ENCODE assay signal across 1 cellular context in the genomic region with DNA sequence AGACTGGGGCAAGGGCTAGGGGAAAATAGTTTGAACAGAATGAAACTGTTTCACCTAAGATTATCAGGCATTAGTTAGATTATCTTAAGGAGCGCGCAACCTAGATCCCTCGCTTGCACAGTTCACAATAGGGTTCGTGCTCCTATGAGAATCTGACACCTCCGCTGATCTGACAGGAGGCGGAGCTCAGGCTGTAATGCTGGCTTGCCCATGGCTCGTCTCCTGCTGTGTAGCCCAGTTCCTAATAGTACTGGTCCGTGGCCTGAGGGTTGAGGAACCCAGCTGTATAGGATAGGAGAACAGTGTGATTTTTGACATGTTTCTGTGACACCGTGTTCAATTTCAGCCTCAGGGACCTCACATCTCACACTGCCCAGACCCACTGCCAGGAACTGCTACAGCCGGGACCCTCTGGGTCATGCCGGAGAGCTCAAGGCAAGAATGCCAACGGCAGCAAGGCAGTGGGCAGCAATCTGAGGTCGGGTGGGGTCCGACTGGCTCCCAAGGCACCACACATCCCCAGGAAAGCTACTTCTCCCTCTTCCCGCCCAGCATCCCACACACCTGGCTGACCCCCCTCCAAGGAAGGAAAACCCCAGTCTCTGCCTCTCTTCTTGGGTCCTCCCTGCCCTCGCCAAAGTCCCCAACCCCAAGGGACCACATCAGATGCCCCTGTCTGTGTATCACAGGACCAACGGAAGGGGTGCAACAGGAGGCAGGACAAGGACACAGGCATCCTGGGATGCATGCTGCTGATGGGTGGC.
TF ChIP-seq lines count a peak whose summit lies in the region.

No MANE protein-coding gene starts in this region.

TF ChIP-seq in K562, 482 proteins besides CTCF, POLR2A, EP300 and RAD21:
- TF ChIP-seq SREBF1 (IDR thresholded peaks at IDR 0.05; ENCODE audit: borderline replicate concordance, low read depth, low read length) = no peak
- TF ChIP-seq, protein P1, sequence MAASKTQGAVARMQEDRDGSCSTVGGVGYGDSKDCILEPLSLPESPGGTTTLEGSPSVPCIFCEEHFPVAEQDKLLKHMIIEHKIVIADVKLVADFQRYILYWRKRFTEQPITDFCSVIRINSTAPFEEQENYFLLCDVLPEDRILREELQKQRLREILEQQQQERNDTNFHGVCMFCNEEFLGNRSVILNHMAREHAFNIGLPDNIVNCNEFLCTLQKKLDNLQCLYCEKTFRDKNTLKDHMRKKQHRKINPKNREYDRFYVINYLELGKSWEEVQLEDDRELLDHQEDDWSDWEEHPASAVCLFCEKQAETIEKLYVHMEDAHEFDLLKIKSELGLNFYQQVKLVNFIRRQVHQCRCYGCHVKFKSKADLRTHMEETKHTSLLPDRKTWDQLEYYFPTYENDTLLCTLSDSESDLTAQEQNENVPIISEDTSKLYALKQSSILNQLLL (CRISPR knock-in tag; IDR thresholded peaks at IDR 0.05; ENCODE audit: borderline replicate concordance) = no peak
- TF ChIP-seq, protein P2, sequence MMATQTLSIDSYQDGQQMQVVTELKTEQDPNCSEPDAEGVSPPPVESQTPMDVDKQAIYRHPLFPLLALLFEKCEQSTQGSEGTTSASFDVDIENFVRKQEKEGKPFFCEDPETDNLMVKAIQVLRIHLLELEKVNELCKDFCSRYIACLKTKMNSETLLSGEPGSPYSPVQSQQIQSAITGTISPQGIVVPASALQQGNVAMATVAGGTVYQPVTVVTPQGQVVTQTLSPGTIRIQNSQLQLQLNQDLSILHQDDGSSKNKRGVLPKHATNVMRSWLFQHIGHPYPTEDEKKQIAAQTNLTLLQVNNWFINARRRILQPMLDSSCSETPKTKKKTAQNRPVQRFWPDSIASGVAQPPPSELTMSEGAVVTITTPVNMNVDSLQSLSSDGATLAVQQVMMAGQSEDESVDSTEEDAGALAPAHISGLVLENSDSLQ (IDR thresholded peaks at IDR 0.05) = 0 out of 2 replicates have a peak, but pooled peaks have one; percentile 11
- TF ChIP-seq WHSC1 (IDR thresholded peaks at IDR 0.05; ENCODE audit: low read length) = no peak
TF ChIP-seq in K562: peak in this region for 1.
